In genomic region chr1:8474369-8474768, GRCh38 we compare ENCODE assay signal across 19 cellular contexts.
DNase-seq lines count a peak whose midpoint lies in the region; ATAC-seq, FAIRE-seq and TF ChIP-seq lines count a peak whose summit lies in the region.
"Had no signal": no experiment of that assay in that cellular context is flagged by ENCODE, and none has a peak within 500 bp of the region (broad histone marks: within the 10 kb centered on the region; RNA-seq: fewer than 3 reads in every experiment).

No MANE protein-coding gene starts in this region.

- peak; percentile 11 for ATAC-seq in GM12878
- ATAC-seq: Panc1 had no signal

- no peaks in the 10 kb centered on the region for H3K36me3 Mint-ChIP-seq in activated naive CD4-positive, alpha-beta T cell treated with anti-CD3 and anti-CD28 coated beads for 36 hours (ENCODE audit: low read depth)
- H3K36me3 Mint-ChIP-seq in Caco-2 (ENCODE audit: insufficient read depth, unreplicated experiment), result peaks cover 10% of the 10 kb centered on the region

- peak overlapping the region; percentile 15; the same call in 1 of the 2 replicates for H3K4me2 ChIP-seq in GM12878 (ENCODE audit: control insufficient read depth, insufficient read depth)

- no peak overlapping the region for H3K4me3 Mint-ChIP-seq in activated naive CD4-positive, alpha-beta T cell treated with anti-CD3 and anti-CD28 coated beads for 36 hours
- no peak overlapping the region for H3K4me3 Mint-ChIP-seq in Caco-2 (ENCODE audit: unreplicated experiment)
- H3K4me3 Mint-ChIP-seq: H9; T-helper 1 cell treated with Interleukin-12 subunit alpha and Interleukin-12 subunit beta and Interleukin-4 antibody, amounts not matched to agents 30 μg/mL and 1 μg/mL, for 36 hours had no signal

- H2AFZ ChIP-seq in GM12878 (ENCODE audit: control insufficient read depth, low read depth, low read length), result no peak overlapping the region

- no peak overlapping the region for H3K9ac ChIP-seq in GM12878 (ENCODE audit: control insufficient read depth, insufficient read depth, low read length)

- no peak for TF ChIP-seq EP300 in GM12878 (IDR thresholded peaks at IDR 0.05; ENCODE audit: borderline replicate concordance in 1 of 2, control insufficient read depth in 1 of 2, low read depth in 2 of 2, low read length in 2 of 2)

- no peaks in the 10 kb centered on the region for H4K20me1 ChIP-seq in GM12878 (ENCODE audit: control insufficient read depth, insufficient read depth)

- no peak for TF ChIP-seq RAD21 in GM12878 (IDR thresholded peaks at IDR 0.05; ENCODE audit: insufficient read depth, low read depth, low read length)

- H3K4me3 ChIP-seq in GM12878 (no peak overlapping the region), Caco-2 (ENCODE audit: low read depth, low read length) (no peak overlapping the region)
- H3K4me3 ChIP-seq: SJCRH30 had no signal

- TF ChIP-seq POLR2A in GM12891 (IDR thresholded peaks at IDR 0.05; ENCODE audit: low read depth, low read length) (no peak), GM12878 (IDR thresholded peaks at IDR 0.05; ENCODE audit: low read depth, low read length) (no peak)

- CTCF ChIA-PET in HEK293T (lab: Yijun Ruan, JAX) (no interaction called here), GM12878 (lab: Yijun Ruan, JAX) (interaction anchor here (1.2 to 2.6 kb wide), 6 partner anchors 8 to 253 kb away, joined by 3 to 14 read pairs (median 6); no protein-coding TSS in a partner anchor), Caco-2 (lab: Charles Lee) (no interaction called here)
- CTCF ChIA-PET in activated naive CD4-positive, alpha-beta T cell treated with anti-CD3 and anti-CD28 coated beads for 36 hours (lab: Charles Lee), result interaction anchor here (0.9 kb wide), 1 partner anchor 18 kb away, joined by 3 read pairs; no protein-coding TSS in a partner anchor

- no peaks in the 10 kb centered on the region for H3K9me3 ChIP-seq in GM12878 (replicated peaks; ENCODE audit: control insufficient read depth, insufficient read depth, low read length)
- no peaks in the 10 kb centered on the region for H3K9me3 ChIP-seq in Caco-2
- H3K9me3 ChIP-seq: SJCRH30 had no signal

- no peaks in the 10 kb centered on the region for H3K9me3 Mint-ChIP-seq in activated naive CD4-positive, alpha-beta T cell treated with anti-CD3 and anti-CD28 coated beads for 36 hours
- no peaks in the 10 kb centered on the region for H3K9me3 Mint-ChIP-seq in Caco-2 (ENCODE audit: unreplicated experiment)
- H3K9me3 Mint-ChIP-seq: H9; T-helper 1 cell treated with Interleukin-12 subunit alpha and Interleukin-12 subunit beta and Interleukin-4 antibody, amounts not matched to agents 30 μg/mL and 1 μg/mL, for 36 hours had no signal

- no peak overlapping the region for H3K27ac ChIP-seq in GM12878 (ENCODE audit: control insufficient read depth, insufficient read depth)
- H3K27ac ChIP-seq: HL-60, SJCRH30 had no signal

- H3K79me2 ChIP-seq in GM12878 (ENCODE audit: control insufficient read depth, insufficient read depth, low read length), result peaks cover 2% of the 10 kb centered on the region; the same call in 1 of the 2 replicates

- H3K36me3 ChIP-seq in GM12878 (ENCODE audit: control insufficient read depth in 2 of 2, insufficient read depth in 2 of 2, low read length in 1 of 2), result no peaks in the 10 kb centered on the region
- H3K36me3 ChIP-seq in Caco-2 (ENCODE audit: control insufficient read depth, insufficient read depth, low read length), result no peaks in the 10 kb centered on the region

- no peaks in the 10 kb centered on the region for H3K27me3 Mint-ChIP-seq in activated naive CD4-positive, alpha-beta T cell treated with anti-CD3 and anti-CD28 coated beads for 36 hours (ENCODE audit: low read depth)
- H3K27me3 Mint-ChIP-seq in Caco-2 (ENCODE audit: insufficient read depth, unreplicated experiment), result no peaks in the 10 kb centered on the region

- H3K27me3 ChIP-seq in GM12878 (replicated peaks in 1 of 2; ENCODE audit: control insufficient read depth in 2 of 2, insufficient read depth in 2 of 2, low read length in 1 of 2) (no peaks in the 10 kb centered on the region), Caco-2 (replicated peaks; ENCODE audit: control insufficient read depth, insufficient read depth, low read length) (no peaks in the 10 kb centered on the region)
- H3K27me3 ChIP-seq: SJCRH30 had no signal

- TF ChIP-seq CTCF in GM12878 (IDR thresholded peaks at IDR 0.05 in 2 of 3, conservative IDR thresholded peaks at IDR 0.05 in 1 of 3; ENCODE audit: control insufficient read depth in 2 of 3, extremely low read depth in 1 of 3, insufficient read depth in 1 of 3, low read depth in 3 of 3, low read length in 3 of 3), result no peak
- TF ChIP-seq CTCF in Caco-2 (IDR thresholded peaks at IDR 0.05; ENCODE audit: insufficient read depth in 1 of 2, low read depth in 1 of 2, low read length in 1 of 2, severe bottlenecking in 1 of 2, unreplicated experiment in 1 of 2), result no peak

- DNase-seq in GM12891 (ENCODE audit: insufficient read length, low spot score) (no peak), HEK293T (ENCODE audit: extremely low spot score) (no peak), NCI-H526 treated with DMSO at 0.1 percent for 48 hours (lab: John Stamatoyannopoulos, UW) (peak; percentile 77), GM12878 (ENCODE audit: low read depth, low spot score) (no peak), midbrain (lab: John Stamatoyannopoulos, UW) (no peak), Caco-2 (no peak)
- DNase-seq in activated naive CD4-positive, alpha-beta T cell treated with anti-CD3 and anti-CD28 coated beads for 36 hours, result no peak
- no peak for DNase-seq in activated CD4-positive, alpha-beta T cell treated with anti-CD3 and anti-CD28 coated beads for 4 hours
- DNase-seq: ACHN, C1 segment of cervical spinal cord, H9, NCI-H1048, NCI-H187 treated with DMSO at 0.1 percent for 48 hours, NCI-H2171, NCI-H748 treated with DMSO at 0.1 percent for 48 hours had no signal

- RAD21 ChIA-PET in GM12878 (lab: Charles Lee; ENCODE audit: unreplicated experiment), result interaction anchor here (0.7 to 3.4 kb wide), 15 partner anchors 14 to 309 kb away, joined by 3 to 33 read pairs (median 5); no protein-coding TSS in a partner anchor

- SMC1A ChIA-PET in GM12878 (lab: Charles Lee; ENCODE audit: uncharacterized antibody, unreplicated experiment), result interaction anchor here (0.6 to 3.2 kb wide), 20 partner anchors 17 to 341 kb away, joined by 3 to 24 read pairs (median 5); no protein-coding TSS in a partner anchor

- BruUV-seq in GM12878 (replicated peaks; lab: Mats Ljungman, UMichigan) (no TSS peak), Caco-2 (replicated peaks; lab: Mats Ljungman, UMichigan) (no TSS peak)

- WGBS in GM12878 (ENCODE audit: insufficient coverage, insufficient replicate concordance, low lambda C conversion rate, missing lambda C conversion rate), result 42% methylated on average over 3 of the region's 3 CpGs

- in situ Hi-C loops in GM12878 (cut with MboI), result no loop called here

- POLR2A ChIA-PET in HEK293T (lab: Yijun Ruan, JAX), result no interaction called here
- POLR2A ChIA-PET in GM12878 (lab: Charles Lee), result interaction anchor here (0.7 to 3.1 kb wide), 4 partner anchors 9 to 46 kb away, joined by 3 to 15 read pairs (median 3); no protein-coding TSS in a partner anchor
- POLR2A ChIA-PET in Caco-2 (lab: Charles Lee), result no interaction called here

- no peak overlapping the region for H3K27ac Mint-ChIP-seq in activated naive CD4-positive, alpha-beta T cell treated with anti-CD3 and anti-CD28 coated beads for 36 hours
- no peak overlapping the region for H3K27ac Mint-ChIP-seq in Caco-2 (ENCODE audit: unreplicated experiment)
- H3K27ac Mint-ChIP-seq: T-helper 1 cell treated with Interleukin-12 subunit alpha and Interleukin-12 subunit beta and Interleukin-4 antibody, amounts not matched to agents 30 μg/mL and 1 μg/mL, for 36 hours had no signal

- FAIRE-seq in GM12891 (lab: Jason Lieb, UNC) (peak; percentile 28), GM12878 (lab: Jason Lieb, UNC) (no peak)

- H3K4me1 ChIP-seq in GM12878 (ENCODE audit: control insufficient read depth, insufficient read depth, low read length) (peaks cover 58% of the 10 kb centered on the region), Caco-2 (0 out of 2 replicates have a peak, but pooled peaks cover 7% of the 10 kb centered on the region)

- peaks cover 58% of the 10 kb centered on the region for H3K4me1 Mint-ChIP-seq in activated naive CD4-positive, alpha-beta T cell treated with anti-CD3 and anti-CD28 coated beads for 36 hours (ENCODE audit: low read depth)
- no peaks in the 10 kb centered on the region for H3K4me1 Mint-ChIP-seq in Caco-2 (ENCODE audit: low read depth, unreplicated experiment)

- intact Hi-C loops in GM12878 (cut with micrococcal nuclease; ENCODE audit: unreplicated experiment) (no loop called here), Caco-2 (cut with micrococcal nuclease; ENCODE audit: unreplicated experiment) (no loop called here)
- intact Hi-C loops in activated naive CD4-positive, alpha-beta T cell treated with anti-CD3 and anti-CD28 coated beads for 36 hours (cut with micrococcal nuclease), result loop anchor here (5.0 to 10.0 kb wide), 3 partner anchors 38 to 340 kb away; partner anchors contain the start of gene RERE

TF ChIP-seq in GM12891, 5 proteins besides CTCF, POLR2A, EP300 and RAD21:
- TF ChIP-seq TAF1 (IDR thresholded peaks at IDR 0.05; ENCODE audit: low read depth, low read length) (no peak), POLR2AphosphoS5 (IDR thresholded peaks at IDR 0.05; ENCODE audit: low read depth, low read length) (no peak), SPI1 (IDR thresholded peaks at IDR 0.05; ENCODE audit: low read depth, low read length) (no peak), POU2F2 (IDR thresholded peaks at IDR 0.05; ENCODE audit: low read depth, low read length) (no peak), PAX5 (IDR thresholded peaks at IDR 0.05; ENCODE audit: insufficient read depth, low read length, severe bottlenecking) (no peak)

TF ChIP-seq in HEK293T, 16 proteins besides CTCF, POLR2A, EP300 and RAD21 (continues in another document):
- TF ChIP-seq NFRKB (IDR thresholded peaks at IDR 0.05), result no peak
- no peak for TF ChIP-seq SUZ12 (IDR thresholded peaks at IDR 0.05)
- TF ChIP-seq ZNF384 (IDR thresholded peaks at IDR 0.05), result no peak

TF ChIP-seq in GM12878, 131 proteins besides CTCF, POLR2A, EP300 and RAD21:
- 0 out of 2 replicates have a peak, but pooled peaks have one; percentile 22 for TF ChIP-seq RUNX3 (IDR thresholded peaks at IDR 0.05; ENCODE audit: low read length)
- TF ChIP-seq PBX3 (IDR thresholded peaks at IDR 0.05; ENCODE audit: insufficient replicate concordance, low read depth, low read length), result no peak

Comparison
In these comparisons a context has a peak if more than half of its experiments do, and no peak if none do; other contexts are left out.
1. CTCF ChIA-PET loops: an anchor here in GM12878 (1.2 to 2.6 kb wide) and activated naive CD4-positive, alpha-beta T cell treated with anti-CD3 and anti-CD28 coated beads for 36 hours (0.9 kb wide); none called in HEK293T and Caco-2.